Comparison of ENCODE assay signal across 1 cellular context in the genomic region with DNA sequence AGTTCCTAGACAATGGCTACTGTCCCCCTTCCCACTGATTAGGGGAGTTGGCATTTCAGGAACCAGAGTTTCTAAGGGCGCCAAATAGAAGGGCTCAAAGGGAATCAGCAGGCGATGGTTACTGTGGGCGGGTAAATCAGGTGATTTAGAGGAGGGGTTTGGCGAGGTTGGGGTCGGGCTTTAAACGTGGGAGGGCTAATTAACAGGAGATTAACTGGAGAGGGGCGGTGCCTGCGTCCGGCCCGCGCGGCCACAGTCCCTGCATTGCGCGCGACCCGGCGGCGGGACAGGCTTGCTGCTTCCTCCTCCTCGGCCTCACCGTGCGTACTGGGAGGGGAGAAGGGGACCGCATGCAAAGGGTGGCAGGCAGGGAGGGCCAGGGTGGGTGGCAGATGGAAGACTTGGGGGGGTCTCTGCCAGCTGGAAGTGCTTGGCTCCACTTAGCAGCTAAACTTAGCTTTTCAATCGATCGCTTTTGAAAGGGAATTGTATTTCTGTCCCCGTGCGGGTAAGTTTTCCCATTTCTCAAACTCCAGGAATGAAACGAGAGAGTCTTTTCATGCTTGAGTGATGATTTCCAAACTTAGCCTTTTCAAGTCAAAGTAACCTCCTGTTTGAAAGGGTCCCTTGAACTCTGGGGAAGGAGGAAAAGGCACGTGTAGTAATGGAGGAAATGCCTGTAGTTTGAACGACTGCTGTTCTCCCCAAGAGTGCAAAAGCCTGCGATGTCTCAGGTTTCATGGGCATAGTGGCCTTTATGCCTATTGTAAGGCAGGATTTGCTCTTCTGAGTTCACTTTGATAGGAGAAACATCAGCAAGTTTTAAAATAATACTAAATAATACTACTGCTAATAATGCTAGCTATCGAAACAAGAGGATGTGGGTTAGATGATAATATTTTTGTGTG.
TF ChIP-seq lines count a peak whose summit lies in the region.

A gene with protein sequence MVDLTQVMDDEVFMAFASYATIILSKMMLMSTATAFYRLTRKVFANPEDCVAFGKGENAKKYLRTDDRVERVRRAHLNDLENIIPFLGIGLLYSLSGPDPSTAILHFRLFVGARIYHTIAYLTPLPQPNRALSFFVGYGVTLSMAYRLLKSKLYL (plus strand): TSS at position 255 of the 908 bp plus-strand sequence. CDS start 6,608 bp downstream, outside the sequence.

TF ChIP-seq in HepG2, 621 proteins besides CTCF, POLR2A, EP300 and RAD21 (continued from another document and continues in another):
- TF ChIP-seq, protein P1, sequence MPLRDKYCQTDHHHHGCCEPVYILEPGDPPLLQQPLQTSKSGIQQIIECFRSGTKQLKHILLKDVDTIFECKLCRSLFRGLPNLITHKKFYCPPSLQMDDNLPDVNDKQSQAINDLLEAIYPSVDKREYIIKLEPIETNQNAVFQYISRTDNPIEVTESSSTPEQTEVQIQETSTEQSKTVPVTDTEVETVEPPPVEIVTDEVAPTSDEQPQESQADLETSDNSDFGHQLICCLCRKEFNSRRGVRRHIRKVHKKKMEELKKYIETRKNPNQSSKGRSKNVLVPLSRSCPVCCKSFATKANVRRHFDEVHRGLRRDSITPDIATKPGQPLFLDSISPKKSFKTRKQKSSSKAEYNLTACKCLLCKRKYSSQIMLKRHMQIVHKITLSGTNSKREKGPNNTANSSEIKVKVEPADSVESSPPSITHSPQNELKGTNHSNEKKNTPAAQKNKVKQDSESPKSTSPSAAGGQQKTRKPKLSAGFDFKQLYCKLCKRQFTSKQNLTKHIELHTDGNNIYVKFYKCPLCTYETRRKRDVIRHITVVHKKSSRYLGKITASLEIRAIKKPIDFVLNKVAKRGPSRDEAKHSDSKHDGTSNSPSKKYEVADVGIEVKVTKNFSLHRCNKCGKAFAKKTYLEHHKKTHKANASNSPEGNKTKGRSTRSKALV (CRISPR knock-in tag; IDR thresholded peaks at IDR 0.05): peak; percentile 90
- TF ChIP-seq, protein P2, sequence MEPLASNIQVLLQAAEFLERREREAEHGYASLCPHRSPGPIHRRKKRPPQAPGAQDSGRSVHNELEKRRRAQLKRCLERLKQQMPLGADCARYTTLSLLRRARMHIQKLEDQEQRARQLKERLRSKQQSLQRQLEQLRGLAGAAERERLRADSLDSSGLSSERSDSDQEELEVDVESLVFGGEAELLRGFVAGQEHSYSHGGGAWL (CRISPR knock-in tag; IDR thresholded peaks at IDR 0.05): no peak
- TF ChIP-seq, protein P3, sequence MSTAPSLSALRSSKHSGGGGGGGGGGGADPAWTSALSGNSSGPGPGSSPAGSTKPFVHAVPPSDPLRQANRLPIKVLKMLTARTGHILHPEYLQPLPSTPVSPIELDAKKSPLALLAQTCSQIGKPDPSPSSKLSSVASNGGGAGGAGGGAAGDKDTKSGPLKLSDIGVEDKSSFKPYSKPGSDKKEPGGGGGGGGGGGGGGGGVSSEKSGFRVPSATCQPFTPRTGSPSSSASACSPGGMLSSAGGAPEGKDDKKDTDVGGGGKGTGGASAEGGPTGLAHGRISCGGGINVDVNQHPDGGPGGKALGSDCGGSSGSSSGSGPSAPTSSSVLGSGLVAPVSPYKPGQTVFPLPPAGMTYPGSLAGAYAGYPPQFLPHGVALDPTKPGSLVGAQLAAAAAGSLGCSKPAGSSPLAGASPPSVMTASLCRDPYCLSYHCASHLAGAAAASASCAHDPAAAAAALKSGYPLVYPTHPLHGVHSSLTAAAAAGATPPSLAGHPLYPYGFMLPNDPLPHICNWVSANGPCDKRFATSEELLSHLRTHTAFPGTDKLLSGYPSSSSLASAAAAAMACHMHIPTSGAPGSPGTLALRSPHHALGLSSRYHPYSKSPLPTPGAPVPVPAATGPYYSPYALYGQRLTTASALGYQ (CRISPR knock-in tag; IDR thresholded peaks at IDR 0.05): 0 out of 2 replicates have a peak, but pooled peaks have one; percentile 25
- no peak for TF ChIP-seq NR2F1 (CRISPR knock-in tag; IDR thresholded peaks at IDR 0.05)
- TF ChIP-seq ZNF547 (CRISPR knock-in tag; IDR thresholded peaks at IDR 0.05): 0 out of 2 replicates have a peak, but pooled peaks have one; percentile 27
- no peak for TF ChIP-seq GTF3A (CRISPR knock-in tag; conservative IDR thresholded peaks at IDR 0.05)
- TF ChIP-seq, protein P4, sequence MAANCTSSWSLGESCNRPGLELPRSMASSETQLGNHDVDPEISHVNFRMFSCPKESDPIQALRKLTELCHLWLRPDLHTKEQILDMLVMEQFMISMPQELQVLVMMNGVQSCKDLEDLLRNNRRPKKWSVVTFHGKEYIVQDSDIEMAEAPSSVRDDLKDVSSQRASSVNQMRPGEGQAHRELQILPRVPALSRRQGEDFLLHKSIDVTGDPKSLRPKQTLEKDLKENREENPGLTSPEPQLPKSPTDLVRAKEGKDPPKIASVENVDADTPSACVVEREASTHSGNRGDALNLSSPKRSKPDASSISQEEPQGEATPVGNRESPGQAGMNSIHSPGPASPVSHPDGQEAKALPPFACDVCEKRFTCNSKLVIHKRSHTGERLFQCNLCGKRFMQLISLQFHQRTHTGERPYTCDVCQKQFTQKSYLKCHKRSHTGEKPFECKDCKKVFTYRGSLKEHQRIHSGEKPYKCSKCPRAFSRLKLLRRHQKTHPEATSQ (CRISPR knock-in tag; IDR thresholded peaks at IDR 0.05; ENCODE audit: borderline replicate concordance): peak; percentile 43; the same call in 1 of the 2 replicates
- TF ChIP-seq ZSCAN30 (CRISPR knock-in tag; IDR thresholded peaks at IDR 0.05): no peak
- TF ChIP-seq, protein P5, sequence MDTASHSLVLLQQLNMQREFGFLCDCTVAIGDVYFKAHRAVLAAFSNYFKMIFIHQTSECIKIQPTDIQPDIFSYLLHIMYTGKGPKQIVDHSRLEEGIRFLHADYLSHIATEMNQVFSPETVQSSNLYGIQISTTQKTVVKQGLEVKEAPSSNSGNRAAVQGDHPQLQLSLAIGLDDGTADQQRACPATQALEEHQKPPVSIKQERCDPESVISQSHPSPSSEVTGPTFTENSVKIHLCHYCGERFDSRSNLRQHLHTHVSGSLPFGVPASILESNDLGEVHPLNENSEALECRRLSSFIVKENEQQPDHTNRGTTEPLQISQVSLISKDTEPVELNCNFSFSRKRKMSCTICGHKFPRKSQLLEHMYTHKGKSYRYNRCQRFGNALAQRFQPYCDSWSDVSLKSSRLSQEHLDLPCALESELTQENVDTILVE (CRISPR knock-in tag; IDR thresholded peaks at IDR 0.05): no peak
- no peak for TF ChIP-seq FIP1L1 (IDR thresholded peaks at IDR 0.05; ENCODE audit: borderline replicate concordance, insufficient read depth, low read depth, low read length)
- peak; percentile 33; the same call in 1 of the 2 replicates for TF ChIP-seq DNMT3B (CRISPR knock-in tag; conservative IDR thresholded peaks at IDR 0.05)
- TF ChIP-seq BORCS8-MEF2B (CRISPR knock-in tag; IDR thresholded peaks at IDR 0.05): peak; percentile 86; the same call in 1 of the 2 replicates
- TF ChIP-seq ZKSCAN8 (CRISPR knock-in tag; IDR thresholded peaks at IDR 0.05; ENCODE audit: borderline replicate concordance): 0 out of 2 replicates have a peak, but pooled peaks have one; percentile 28
- TF ChIP-seq, protein P6, sequence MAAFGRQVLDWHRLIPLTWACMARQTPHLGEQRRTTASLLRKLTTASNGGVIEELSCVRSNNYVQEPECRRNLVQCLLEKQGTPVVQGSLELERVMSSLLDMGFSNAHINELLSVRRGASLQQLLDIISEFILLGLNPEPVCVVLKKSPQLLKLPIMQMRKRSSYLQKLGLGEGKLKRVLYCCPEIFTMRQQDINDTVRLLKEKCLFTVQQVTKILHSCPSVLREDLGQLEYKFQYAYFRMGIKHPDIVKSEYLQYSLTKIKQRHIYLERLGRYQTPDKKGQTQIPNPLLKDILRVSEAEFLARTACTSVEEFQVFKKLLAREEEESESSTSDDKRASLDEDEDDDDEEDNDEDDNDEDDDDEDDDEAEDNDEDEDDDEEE (CRISPR knock-in tag; IDR thresholded peaks at IDR 0.05): no peak
- peak; percentile 74; the same call in 1 of the 2 replicates for TF ChIP-seq POLR2AphosphoS5 (IDR thresholded peaks at IDR 0.05; ENCODE audit: low read depth, low read length)
- peak; percentile 89 for TF ChIP-seq MYC (CRISPR knock-in tag; IDR thresholded peaks at IDR 0.05; ENCODE audit: borderline replicate concordance)
- TF ChIP-seq LCORL (IDR thresholded peaks at IDR 0.05): no peak
- TF ChIP-seq LCORL (CRISPR knock-in tag; IDR thresholded peaks at IDR 0.05): peak; percentile 67; the same call in 1 of the 2 replicates
- TF ChIP-seq RARA (CRISPR knock-in tag; IDR thresholded peaks at IDR 0.05): no peak
- TF ChIP-seq, protein P7, sequence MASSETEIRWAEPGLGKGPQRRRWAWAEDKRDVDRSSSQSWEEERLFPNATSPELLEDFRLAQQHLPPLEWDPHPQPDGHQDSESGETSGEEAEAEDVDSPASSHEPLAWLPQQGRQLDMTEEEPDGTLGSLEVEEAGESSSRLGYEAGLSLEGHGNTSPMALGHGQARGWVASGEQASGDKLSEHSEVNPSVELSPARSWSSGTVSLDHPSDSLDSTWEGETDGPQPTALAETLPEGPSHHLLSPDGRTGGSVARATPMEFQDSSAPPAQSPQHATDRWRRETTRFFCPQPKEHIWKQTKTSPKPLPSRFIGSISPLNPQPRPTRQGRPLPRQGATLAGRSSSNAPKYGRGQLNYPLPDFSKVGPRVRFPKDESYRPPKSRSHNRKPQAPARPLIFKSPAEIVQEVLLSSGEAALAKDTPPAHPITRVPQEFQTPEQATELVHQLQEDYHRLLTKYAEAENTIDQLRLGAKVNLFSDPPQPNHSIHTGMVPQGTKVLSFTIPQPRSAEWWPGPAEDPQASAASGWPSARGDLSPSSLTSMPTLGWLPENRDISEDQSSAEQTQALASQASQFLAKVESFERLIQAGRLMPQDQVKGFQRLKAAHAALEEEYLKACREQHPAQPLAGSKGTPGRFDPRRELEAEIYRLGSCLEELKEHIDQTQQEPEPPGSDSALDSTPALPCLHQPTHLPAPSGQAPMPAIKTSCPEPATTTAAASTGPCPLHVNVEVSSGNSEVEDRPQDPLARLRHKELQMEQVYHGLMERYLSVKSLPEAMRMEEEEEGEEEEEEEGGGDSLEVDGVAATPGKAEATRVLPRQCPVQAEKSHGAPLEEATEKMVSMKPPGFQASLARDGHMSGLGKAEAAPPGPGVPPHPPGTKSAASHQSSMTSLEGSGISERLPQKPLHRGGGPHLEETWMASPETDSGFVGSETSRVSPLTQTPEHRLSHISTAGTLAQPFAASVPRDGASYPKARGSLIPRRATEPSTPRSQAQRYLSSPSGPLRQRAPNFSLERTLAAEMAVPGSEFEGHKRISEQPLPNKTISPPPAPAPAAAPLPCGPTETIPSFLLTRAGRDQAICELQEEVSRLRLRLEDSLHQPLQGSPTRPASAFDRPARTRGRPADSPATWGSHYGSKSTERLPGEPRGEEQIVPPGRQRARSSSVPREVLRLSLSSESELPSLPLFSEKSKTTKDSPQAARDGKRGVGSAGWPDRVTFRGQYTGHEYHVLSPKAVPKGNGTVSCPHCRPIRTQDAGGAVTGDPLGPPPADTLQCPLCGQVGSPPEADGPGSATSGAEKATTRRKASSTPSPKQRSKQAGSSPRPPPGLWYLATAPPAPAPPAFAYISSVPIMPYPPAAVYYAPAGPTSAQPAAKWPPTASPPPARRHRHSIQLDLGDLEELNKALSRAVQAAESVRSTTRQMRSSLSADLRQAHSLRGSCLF (CRISPR knock-in tag; IDR thresholded peaks at IDR 0.05; ENCODE audit: borderline replicate concordance): no peak
- TF ChIP-seq, protein P8, sequence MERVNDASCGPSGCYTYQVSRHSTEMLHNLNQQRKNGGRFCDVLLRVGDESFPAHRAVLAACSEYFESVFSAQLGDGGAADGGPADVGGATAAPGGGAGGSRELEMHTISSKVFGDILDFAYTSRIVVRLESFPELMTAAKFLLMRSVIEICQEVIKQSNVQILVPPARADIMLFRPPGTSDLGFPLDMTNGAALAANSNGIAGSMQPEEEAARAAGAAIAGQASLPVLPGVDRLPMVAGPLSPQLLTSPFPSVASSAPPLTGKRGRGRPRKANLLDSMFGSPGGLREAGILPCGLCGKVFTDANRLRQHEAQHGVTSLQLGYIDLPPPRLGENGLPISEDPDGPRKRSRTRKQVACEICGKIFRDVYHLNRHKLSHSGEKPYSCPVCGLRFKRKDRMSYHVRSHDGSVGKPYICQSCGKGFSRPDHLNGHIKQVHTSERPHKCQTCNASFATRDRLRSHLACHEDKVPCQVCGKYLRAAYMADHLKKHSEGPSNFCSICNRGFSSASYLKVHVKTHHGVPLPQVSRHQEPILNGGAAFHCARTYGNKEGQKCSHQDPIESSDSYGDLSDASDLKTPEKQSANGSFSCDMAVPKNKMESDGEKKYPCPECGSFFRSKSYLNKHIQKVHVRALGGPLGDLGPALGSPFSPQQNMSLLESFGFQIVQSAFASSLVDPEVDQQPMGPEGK (CRISPR knock-in tag; IDR thresholded peaks at IDR 0.05): peak; percentile 51; the same call in 1 of the 2 replicates
- TF ChIP-seq AGO2 (optimal IDR thresholded peaks at IDR 0.05; ENCODE audit: low read depth, low read length): peak; percentile 38
- TF ChIP-seq, protein P9, sequence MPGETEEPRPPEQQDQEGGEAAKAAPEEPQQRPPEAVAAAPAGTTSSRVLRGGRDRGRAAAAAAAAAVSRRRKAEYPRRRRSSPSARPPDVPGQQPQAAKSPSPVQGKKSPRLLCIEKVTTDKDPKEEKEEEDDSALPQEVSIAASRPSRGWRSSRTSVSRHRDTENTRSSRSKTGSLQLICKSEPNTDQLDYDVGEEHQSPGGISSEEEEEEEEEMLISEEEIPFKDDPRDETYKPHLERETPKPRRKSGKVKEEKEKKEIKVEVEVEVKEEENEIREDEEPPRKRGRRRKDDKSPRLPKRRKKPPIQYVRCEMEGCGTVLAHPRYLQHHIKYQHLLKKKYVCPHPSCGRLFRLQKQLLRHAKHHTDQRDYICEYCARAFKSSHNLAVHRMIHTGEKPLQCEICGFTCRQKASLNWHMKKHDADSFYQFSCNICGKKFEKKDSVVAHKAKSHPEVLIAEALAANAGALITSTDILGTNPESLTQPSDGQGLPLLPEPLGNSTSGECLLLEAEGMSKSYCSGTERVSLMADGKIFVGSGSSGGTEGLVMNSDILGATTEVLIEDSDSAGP (CRISPR knock-in tag; IDR thresholded peaks at IDR 0.05; ENCODE audit: borderline replicate concordance): peak; percentile 76; the same call in 1 of the 2 replicates
- peak; percentile 29 for TF ChIP-seq YY1 (IDR thresholded peaks at IDR 0.05; ENCODE audit: insufficient read depth, insufficient replicate concordance, low read depth, low read length)
- no peak for TF ChIP-seq SMAD9 (CRISPR knock-in tag; IDR thresholded peaks at IDR 0.05)
- TF ChIP-seq, protein P10, sequence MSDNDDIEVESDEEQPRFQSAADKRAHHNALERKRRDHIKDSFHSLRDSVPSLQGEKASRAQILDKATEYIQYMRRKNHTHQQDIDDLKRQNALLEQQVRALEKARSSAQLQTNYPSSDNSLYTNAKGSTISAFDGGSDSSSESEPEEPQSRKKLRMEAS (IDR thresholded peaks at IDR 0.05): peak; percentile 83
- 0 out of 2 replicates have a peak, but pooled peaks have one; percentile 34 for TF ChIP-seq ZNF777 (CRISPR knock-in tag; IDR thresholded peaks at IDR 0.05)
- TF ChIP-seq ZNF335 (CRISPR knock-in tag; IDR thresholded peaks at IDR 0.05): no peak
- TF ChIP-seq, protein P11, sequence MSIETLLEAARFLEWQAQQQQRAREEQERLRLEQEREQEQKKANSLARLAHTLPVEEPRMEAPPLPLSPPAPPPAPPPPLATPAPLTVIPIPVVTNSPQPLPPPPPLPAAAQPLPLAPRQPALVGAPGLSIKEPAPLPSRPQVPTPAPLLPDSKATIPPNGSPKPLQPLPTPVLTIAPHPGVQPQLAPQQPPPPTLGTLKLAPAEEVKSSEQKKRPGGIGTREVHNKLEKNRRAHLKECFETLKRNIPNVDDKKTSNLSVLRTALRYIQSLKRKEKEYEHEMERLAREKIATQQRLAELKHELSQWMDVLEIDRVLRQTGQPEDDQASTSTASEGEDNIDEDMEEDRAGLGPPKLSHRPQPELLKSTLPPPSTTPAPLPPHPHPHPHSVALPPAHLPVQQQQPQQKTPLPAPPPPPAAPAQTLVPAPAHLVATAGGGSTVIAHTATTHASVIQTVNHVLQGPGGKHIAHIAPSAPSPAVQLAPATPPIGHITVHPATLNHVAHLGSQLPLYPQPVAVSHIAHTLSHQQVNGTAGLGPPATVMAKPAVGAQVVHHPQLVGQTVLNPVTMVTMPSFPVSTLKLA (IDR thresholded peaks at IDR 0.05): no peak
- no peak for TF ChIP-seq MAFF (IDR thresholded peaks at IDR 0.05; ENCODE audit: low read depth, low read length)
- peak; percentile 88 for TF ChIP-seq HNRNPLL (IDR thresholded peaks at IDR 0.05; ENCODE audit: low read depth, low read length, poor library complexity, severe bottlenecking)
